Comparison of ENCODE assay signal across 8 cellular contexts in genomic region chr10:75294031-75294437, GRCh38. TPM values are rescaled to one million over a fixed set of nuclear protein-coding genes. Genes with fewer than 3 reads are reported as not detected.
DNase-seq lines count a peak whose midpoint lies in the region; ATAC-seq and TF ChIP-seq lines count a peak whose summit lies in the region.

No MANE protein-coding gene starts in this region.

- H3K9me2 ChIP-seq in neural cell (ENCODE audit: insufficient read depth, low read length): no peaks in the 10 kb centered on the region

- H3K27ac ChIP-seq in left ventricle myocardium inferior (replicated peaks) (peak overlapping the region; percentile 93), esophagus squamous epithelium (peak overlapping the region; percentile 96 to 98 (median 97)), neural cell (ENCODE audit: low read length) (peak overlapping the region; percentile 76)

- H3K4me1 ChIP-seq in left ventricle myocardium inferior (peaks cover 29% of the 10 kb centered on the region), esophagus squamous epithelium (peaks cover 24 to 45% (median 31%) of the 10 kb centered on the region in 3 donors)

- H4K20me1 ChIP-seq in neural cell (ENCODE audit: insufficient read depth): no peaks in the 10 kb centered on the region

- H3F3A ChIP-seq in neural cell (ENCODE audit: insufficient read depth, low read length, poor library complexity, severe bottlenecking): no peaks in the 10 kb centered on the region

- no peak for DNase-seq in left ventricle myocardium inferior
- no peak for DNase-seq in left cardiac atrium
- no peak for DNase-seq in esophagus squamous epithelium (lab: John Stamatoyannopoulos, UW)
- DNase-seq in UCSD-AML1 (lab: John Stamatoyannopoulos, UW; ENCODE audit: unreplicated experiment): no peak
- no peak for DNase-seq in NOMO-1 (lab: John Stamatoyannopoulos, UW; ENCODE audit: unreplicated experiment in 2 of 2)
- DNase-seq in MV-4-11 (lab: John Stamatoyannopoulos, UW): no peak

- peak overlapping the region; percentile 57 for H3K9ac ChIP-seq in neural cell (ENCODE audit: low read length)

- H3K4me2 ChIP-seq in neural cell (ENCODE audit: low read length): peak overlapping the region; percentile 37

- WGBS in esophagus squamous epithelium, 2 donors: 23 to 30% methylated on average over 8 of the region's 8 CpGs

- H3K79me2 ChIP-seq in neural cell (replicated peaks; ENCODE audit: insufficient read depth, low read length): no peaks in the 10 kb centered on the region

- TF ChIP-seq EP300 in neural cell (conservative IDR thresholded peaks at IDR 0.05; ENCODE audit: poor library complexity, severe bottlenecking): no peak

- no peak for TF ChIP-seq POLR2A in esophagus squamous epithelium (IDR thresholded peaks at IDR 0.05)

- H3K36me3 ChIP-seq in left ventricle myocardium inferior (no peaks in the 10 kb centered on the region), esophagus squamous epithelium (no peaks in the 10 kb centered on the region), neural cell (ENCODE audit: insufficient read depth, low read length) (no peaks in the 10 kb centered on the region)

- H3K9me3 ChIP-seq in left ventricle myocardium inferior (replicated peaks) (peaks cover 10% of the 10 kb centered on the region), esophagus squamous epithelium (no peaks in the 10 kb centered on the region), neural cell (ENCODE audit: low read length) (no peaks in the 10 kb centered on the region)

- no peak for TF ChIP-seq RAD21 in neural cell (conservative IDR thresholded peaks at IDR 0.05)

- H3K27me3 ChIP-seq in left ventricle myocardium inferior (ENCODE audit: low read depth) (no peaks in the 10 kb centered on the region), esophagus squamous epithelium (no peaks in the 10 kb centered on the region), neural cell (ENCODE audit: insufficient read depth, low read depth, low read length) (no peaks in the 10 kb centered on the region)

- intact Hi-C loops in left ventricle myocardium inferior (cut with micrococcal nuclease) (no loop called here), left cardiac atrium (cut with DNase I) (no loop called here), esophagus squamous epithelium (cut with DNase I) (no loop called here)

- H2AFZ ChIP-seq in neural cell (ENCODE audit: low read depth, low read length): no peak overlapping the region

- H3K4me3 ChIP-seq in left ventricle myocardium inferior (peak overlapping the region; percentile 71), esophagus squamous epithelium (peak overlapping the region in 3 of 4 donors; percentile 54 to 74 (median 60)), neural cell (ENCODE audit: low read length) (peak overlapping the region; percentile 61)

- ATAC-seq in left cardiac atrium (no peak), HG03175 (IDR thresholded peaks at IDR 0.05; ENCODE audit: unreplicated experiment) (no peak)

- TF ChIP-seq CTCF in left ventricle myocardium inferior (IDR thresholded peaks at IDR 0.05; ENCODE audit: borderline replicate concordance): no peak
- no peak for TF ChIP-seq CTCF in esophagus squamous epithelium (IDR thresholded peaks at IDR 0.05)
- no peak for TF ChIP-seq CTCF in neural cell (IDR thresholded peaks at IDR 0.05; ENCODE audit: poor library complexity, severe bottlenecking)

TF ChIP-seq in neural cell, 6 proteins besides CTCF, POLR2A, EP300 and RAD21:
- no peak for TF ChIP-seq TAF1 (IDR thresholded peaks at IDR 0.05; ENCODE audit: low read depth)
- no peak for TF ChIP-seq REST (IDR thresholded peaks at IDR 0.05; ENCODE audit: borderline replicate concordance)
- no peak for TF ChIP-seq EZH2 (IDR thresholded peaks at IDR 0.05; ENCODE audit: borderline replicate concordance, insufficient read depth, low read length, poor library complexity, severe bottlenecking)
- TF ChIP-seq SMC3 (conservative IDR thresholded peaks at IDR 0.05; ENCODE audit: poor library complexity): no peak

RNA-seq across cellular contexts. Expression of gene COMTD1, which starts 58.3 kb away (rescaled TPM):
- total RNA-seq in left ventricle myocardium inferior (29.0 TPM), left cardiac atrium (10 to 100 TPM; 22.7 to 28.2 TPM), esophagus squamous epithelium (100 to 1,000 TPM in 3 of 4 donors, 10 to 100 TPM in 1; 87.8 to 139 (median 111) TPM)
- polyA plus RNA-seq in neural cell: 51.4 and 62.7 TPM in 2 replicates
- 10.5 and 14.2 TPM in 2 replicates for polyA minus RNA-seq in neural cell
